In genomic region chr14:75293920-75294648, GRCh38 we compare ENCODE assay signal across 8 cellular contexts. TPM values are rescaled to one million over a fixed set of nuclear protein-coding genes. Genes with fewer than 3 reads are reported as not detected.
DNase-seq lines count a peak whose midpoint lies in the region; ATAC-seq and TF ChIP-seq lines count a peak whose summit lies in the region.

No MANE protein-coding gene starts in this region.

- peak; percentile 40 to 59 for TF ChIP-seq RAD21 in liver (IDR thresholded peaks at IDR 0.05)

- ATAC-seq in GM19452 (IDR thresholded peaks at IDR 0.05; ENCODE audit: unreplicated experiment), result peak; percentile 95
- peak; percentile 92 for ATAC-seq in HG03565 (IDR thresholded peaks at IDR 0.05; ENCODE audit: unreplicated experiment)

- under 1% methylated on average over 59 of the region's 59 CpGs for WGBS in liver

- H3K9ac ChIP-seq in liver (ENCODE audit: low read depth in 1 of 2, low read length in 2 of 2), result peak overlapping the region; percentile 85 to 90

- no peaks in the 10 kb centered on the region for H3K9me3 ChIP-seq in liver (ENCODE audit: control insufficient read depth in 4 of 4, low read length in 3 of 4)

- H3K4me1 Mint-ChIP-seq in dendritic cell treated with granulocyte-macrophage colony-stimulating factor and Interleukin-4, amounts not matched to agents 40 ng/mL and 50 ng/mL, for 4 days (ENCODE audit: low read depth), result peaks cover 56% of the 10 kb centered on the region

- peak overlapping the region; percentile 98 for H3K27ac Mint-ChIP-seq in dendritic cell treated with granulocyte-macrophage colony-stimulating factor and Interleukin-4, amounts not matched to agents 40 ng/mL and 50 ng/mL, for 4 days

- H3K4me3 ChIP-seq in liver (ENCODE audit: low read depth in 1 of 3, low read length in 3 of 3), result peak overlapping the region; percentile 53 to 71 (median 67)

- peak; percentile 88 for DNase-seq in NCI-H774 (lab: John Stamatoyannopoulos, UW)
- DNase-seq in activated CD4-positive, alpha-beta T cell treated with anti-CD3 and anti-CD28 coated beads, Interleukin-2, amount 50 U/mL, for 4 hours, result peak; percentile 89 to 91
- peak; percentile 93 for DNase-seq in stimulated activated CD4-positive, alpha-beta T cell treated with anti-CD3 and anti-CD28 coated beads, Interleukin-4, amount 100 ng/mL, for 1 hour

- no peaks in the 10 kb centered on the region for H3K36me3 Mint-ChIP-seq in dendritic cell treated with granulocyte-macrophage colony-stimulating factor and Interleukin-4, amounts not matched to agents 40 ng/mL and 50 ng/mL, for 4 days (ENCODE audit: low read depth)

- H3K27me3 ChIP-seq in liver (ENCODE audit: control insufficient read depth in 4 of 4, insufficient read depth in 4 of 4, low read length in 3 of 4), result no peaks in the 10 kb centered on the region

- no peaks in the 10 kb centered on the region for H3K36me3 ChIP-seq in liver (ENCODE audit: control insufficient read depth in 4 of 4, insufficient read depth in 3 of 4, low read depth in 1 of 4, low read length in 3 of 4)

- peak overlapping the region; percentile 77 for H3K4me3 Mint-ChIP-seq in dendritic cell treated with granulocyte-macrophage colony-stimulating factor and Interleukin-4, amounts not matched to agents 40 ng/mL and 50 ng/mL, for 4 days

- peak overlapping the region; percentile 78 for H3K27ac ChIP-seq in C4-2B
- peak overlapping the region; percentile 84 to 90 for H3K27ac ChIP-seq in liver (ENCODE audit: low read depth in 1 of 2, low read length in 2 of 2)

- H3K27me3 Mint-ChIP-seq in dendritic cell treated with granulocyte-macrophage colony-stimulating factor and Interleukin-4, amounts not matched to agents 40 ng/mL and 50 ng/mL, for 4 days, result no peaks in the 10 kb centered on the region

- H3K9me3 Mint-ChIP-seq in dendritic cell treated with granulocyte-macrophage colony-stimulating factor and Interleukin-4, amounts not matched to agents 40 ng/mL and 50 ng/mL, for 4 days, result no peaks in the 10 kb centered on the region

- TF ChIP-seq CTCF in C4-2B (conservative IDR thresholded peaks at IDR 0.05) (no peak), liver (IDR thresholded peaks at IDR 0.05; ENCODE audit: low read depth, low read length, missing input control) (no peak)

- intact Hi-C loops in dendritic cell treated with granulocyte-macrophage colony-stimulating factor and Interleukin-4, amounts not matched to agents 40 ng/mL and 50 ng/mL, for 4 days (cut with micrococcal nuclease), result loop anchor here (10.0 kb wide), 1 partner anchor 59 kb away; no protein-coding TSS in a partner anchor

- H3K4me1 ChIP-seq in liver (ENCODE audit: control insufficient read depth in 4 of 4, insufficient read depth in 4 of 4, low read length in 3 of 4), result peaks cover 0 to 32% (median 15%) of the 10 kb centered on the region in 4 donors

TF ChIP-seq in liver, 16 proteins besides CTCF, POLR2A, EP300 and RAD21:
- TF ChIP-seq NR2F2 (IDR thresholded peaks at IDR 0.05), result peak; percentile 66
- TF ChIP-seq RXRA (IDR thresholded peaks at IDR 0.05), result peak; percentile 76 to 77
- TF ChIP-seq, protein P1, sequence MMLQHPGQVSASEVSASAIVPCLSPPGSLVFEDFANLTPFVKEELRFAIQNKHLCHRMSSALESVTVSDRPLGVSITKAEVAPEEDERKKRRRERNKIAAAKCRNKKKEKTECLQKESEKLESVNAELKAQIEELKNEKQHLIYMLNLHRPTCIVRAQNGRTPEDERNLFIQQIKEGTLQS (IDR thresholded peaks at IDR 0.05), result no peak
- TF ChIP-seq GABPA (IDR thresholded peaks at IDR 0.05 in 1 of 2, conservative IDR thresholded peaks at IDR 0.05 in 1 of 2), result peak in 1 of 2 donors; percentile 68
- peak; percentile 85 for TF ChIP-seq REST (IDR thresholded peaks at IDR 0.05)
- TF ChIP-seq HNF4G (IDR thresholded peaks at IDR 0.05), result no peak
- TF ChIP-seq JUND (IDR thresholded peaks at IDR 0.05), result peak in 1 of 2 donors; percentile 26
- peak; percentile 74 for TF ChIP-seq SP1 (IDR thresholded peaks at IDR 0.05)
- peak; percentile 55 to 72 for TF ChIP-seq HNF4A (conservative IDR thresholded peaks at IDR 0.05)
- no peak for TF ChIP-seq MAX (IDR thresholded peaks at IDR 0.05)
- peak; percentile 22 for TF ChIP-seq FOXA1 (IDR thresholded peaks at IDR 0.05)
- TF ChIP-seq ZBTB33 (IDR thresholded peaks at IDR 0.05), result peak; percentile 19
- TF ChIP-seq TAF1 (conservative IDR thresholded peaks at IDR 0.05), result peak; percentile 40
- TF ChIP-seq EGR1 (IDR thresholded peaks at IDR 0.05; ENCODE audit: low read depth in 2 of 2), result no peak
- TF ChIP-seq YY1 (IDR thresholded peaks at IDR 0.05), result peak; percentile 69
- TF ChIP-seq FOXA2 (IDR thresholded peaks at IDR 0.05), result no peak

RNA-seq across cellular contexts. Expression of gene FOS, which starts 15.5 kb away (rescaled TPM):
- 10 to 100 TPM; 18.9 to 21.2 TPM for total RNA-seq in liver
- 10 to 100 TPM; 13.2 to 82.7 TPM for polyA plus RNA-seq in liver

Comparison
In these comparisons a context has a peak if more than half of its experiments do, and no peak if none do; other contexts are left out.
1. Peak in every context shown above with its lines: DNase-seq, ATAC-seq, H3K4me3 ChIP-seq and H3K27ac ChIP-seq.